In the genomic region with DNA sequence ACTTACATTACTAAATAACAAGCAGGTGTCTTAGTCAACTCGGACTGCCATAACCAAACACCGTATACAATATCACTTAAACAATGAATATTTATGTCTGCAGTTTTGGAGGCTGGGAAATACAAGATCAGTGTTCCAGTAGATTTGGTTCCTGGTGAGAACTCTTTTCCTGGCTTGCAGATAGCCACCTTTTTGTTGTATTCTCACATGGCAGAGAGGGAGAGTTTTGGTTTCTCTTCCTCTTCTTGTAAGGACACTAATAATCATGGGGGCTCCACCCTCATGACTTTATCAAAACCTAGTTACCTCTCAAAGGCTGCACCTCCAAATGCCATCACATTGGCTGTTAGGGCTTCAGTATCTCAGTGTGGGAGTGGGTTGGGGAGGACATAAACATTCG, we compare ENCODE assay signal across 18 cellular contexts.
DNase-seq lines count a peak whose midpoint lies in the region; ATAC-seq and TF ChIP-seq lines count a peak whose summit lies in the region.
"Had no signal": no experiment of that assay in that cellular context is flagged by ENCODE, and none has a peak within 500 bp of the region (broad histone marks: within the 10 kb centered on the region; RNA-seq: fewer than 3 reads in every experiment).

No MANE protein-coding gene starts in this region.

- H3K9me3 ChIP-seq in T-helper 17 cell (ENCODE audit: control insufficient read depth, low read length, poor library complexity, severe bottlenecking) = no peaks in the 10 kb centered on the region
- H3K9me3 ChIP-seq: A549 had no signal

- POLR2A ChIA-PET in activated CD8-positive, alpha-beta T cell treated with anti-CD3 and anti-CD28 coated beads for 36 hours (lab: Charles Lee) = no interaction called here
- POLR2A ChIA-PET in activated CD8-positive, alpha-beta T cell treated with anti-CD3 and anti-CD28 coated beads, Interleukin-2, amount 10 ng/mL, durations not matched to agents 7 days and 5 days (lab: Charles Lee) = interaction anchor here (0.6 kb wide), 1 partner anchor 594 kb away, joined by 3 read pairs; no protein-coding TSS in a partner anchor

- peaks cover 2% of the 10 kb centered on the region for H3K36me3 Mint-ChIP-seq in activated CD8-positive, alpha-beta T cell treated with anti-CD3 and anti-CD28 coated beads for 36 hours (ENCODE audit: low read depth)
- H3K36me3 Mint-ChIP-seq in activated CD8-positive, alpha-beta T cell treated with anti-CD3 and anti-CD28 coated beads, Interleukin-2, amount 10 ng/mL, durations not matched to agents 7 days and 5 days (ENCODE audit: low read depth) = peaks cover 3% of the 10 kb centered on the region
- no peaks in the 10 kb centered on the region for H3K36me3 Mint-ChIP-seq in T-helper 17 cell (ENCODE audit: low read depth)

- peaks cover 4% of the 10 kb centered on the region for H3K9me3 Mint-ChIP-seq in activated CD8-positive, alpha-beta T cell treated with anti-CD3 and anti-CD28 coated beads for 36 hours
- H3K9me3 Mint-ChIP-seq in activated CD8-positive, alpha-beta T cell treated with anti-CD3 and anti-CD28 coated beads, Interleukin-2, amount 10 ng/mL, durations not matched to agents 7 days and 5 days (ENCODE audit: insufficient read depth) = no peaks in the 10 kb centered on the region

- H3K27me3 Mint-ChIP-seq in activated CD8-positive, alpha-beta T cell treated with anti-CD3 and anti-CD28 coated beads for 36 hours = no peaks in the 10 kb centered on the region
- H3K27me3 Mint-ChIP-seq in activated CD8-positive, alpha-beta T cell treated with anti-CD3 and anti-CD28 coated beads, Interleukin-2, amount 10 ng/mL, durations not matched to agents 7 days and 5 days (ENCODE audit: low read depth) = no peaks in the 10 kb centered on the region
- no peaks in the 10 kb centered on the region for H3K27me3 Mint-ChIP-seq in T-helper 17 cell

- TF ChIP-seq CTCF in activated CD8-positive, alpha-beta T cell treated with anti-CD3 and anti-CD28 coated beads for 36 hours (IDR thresholded peaks at IDR 0.05) = no peak
- no peak for TF ChIP-seq CTCF in coronary artery (IDR thresholded peaks at IDR 0.05)

- peaks cover 25% of the 10 kb centered on the region for H3K4me1 Mint-ChIP-seq in activated CD8-positive, alpha-beta T cell treated with anti-CD3 and anti-CD28 coated beads for 36 hours (ENCODE audit: low read depth)
- H3K4me1 Mint-ChIP-seq in activated CD8-positive, alpha-beta T cell treated with anti-CD3 and anti-CD28 coated beads, Interleukin-2, amount 10 ng/mL, durations not matched to agents 7 days and 5 days (ENCODE audit: low read depth) = no peaks in the 10 kb centered on the region
- peaks cover 16% of the 10 kb centered on the region for H3K4me1 Mint-ChIP-seq in T-helper 17 cell

- H3K4me3 Mint-ChIP-seq in activated CD8-positive, alpha-beta T cell treated with anti-CD3 and anti-CD28 coated beads for 36 hours = peak overlapping the region; percentile 19
- no peak overlapping the region for H3K4me3 Mint-ChIP-seq in activated CD8-positive, alpha-beta T cell treated with anti-CD3 and anti-CD28 coated beads, Interleukin-2, amount 10 ng/mL, durations not matched to agents 7 days and 5 days
- H3K4me3 Mint-ChIP-seq in T-helper 17 cell = peak overlapping the region; percentile 9
- H3K4me3 Mint-ChIP-seq: H9 had no signal

- H3K27ac ChIP-seq in coronary artery = no peak overlapping the region
- H3K27ac ChIP-seq: A549, KMS-11 had no signal

- intact Hi-C loops in activated CD8-positive, alpha-beta T cell treated with anti-CD3 and anti-CD28 coated beads for 36 hours (cut with micrococcal nuclease) = no loop called here

- CTCF ChIA-PET in activated CD8-positive, alpha-beta T cell treated with anti-CD3 and anti-CD28 coated beads for 36 hours (lab: Charles Lee) = no interaction called here
- CTCF ChIA-PET in activated CD8-positive, alpha-beta T cell treated with anti-CD3 and anti-CD28 coated beads, Interleukin-2, amount 10 ng/mL, durations not matched to agents 7 days and 5 days (lab: Charles Lee) = no interaction called here

- no peak overlapping the region for H3K4me3 ChIP-seq in coronary artery
- H3K4me3 ChIP-seq: A549 had no signal

- no peak for DNase-seq in activated CD8-positive, alpha-beta T cell treated with anti-CD3 and anti-CD28 coated beads for 36 hours
- DNase-seq in activated CD8-positive, alpha-beta T cell treated with anti-CD3 and anti-CD28 coated beads, Interleukin-2, amount 10 ng/mL, durations not matched to agents 7 days and 5 days = no peak
- DNase-seq in T-helper 17 cell (no peak), NCI-H2081 (lab: John Stamatoyannopoulos, UW) (no peak), coronary artery (ENCODE audit: low spot score) (no peak), NCI-H1105 (lab: John Stamatoyannopoulos, UW) (no peak), SIG-M5 treated with dmso at 0.1 percent for 504 hours (lab: John Stamatoyannopoulos, UW; ENCODE audit: unreplicated experiment) (no peak)
- DNase-seq: GF-D8, H9, NCI-H1092, NCI-H1694 treated with DMSO at 0.1 percent for 48 hours, NCI-H446, Right ventricle myocardium superior had no signal

- H3K27ac Mint-ChIP-seq in activated CD8-positive, alpha-beta T cell treated with anti-CD3 and anti-CD28 coated beads for 36 hours = peak overlapping the region; percentile 16
- H3K27ac Mint-ChIP-seq in activated CD8-positive, alpha-beta T cell treated with anti-CD3 and anti-CD28 coated beads, Interleukin-2, amount 10 ng/mL, durations not matched to agents 7 days and 5 days = no peak overlapping the region
- H3K27ac Mint-ChIP-seq in T-helper 17 cell = peak overlapping the region; percentile 16

- no peak for ATAC-seq in activated CD8-positive, alpha-beta T cell treated with anti-CD3 and anti-CD28 coated beads for 36 hours
- no peak for ATAC-seq in activated CD8-positive, alpha-beta T cell treated with anti-CD3 and anti-CD28 coated beads, Interleukin-2, amount 10 ng/mL, durations not matched to agents 7 days and 5 days
- ATAC-seq in GM18868 (IDR thresholded peaks at IDR 0.05; ENCODE audit: unreplicated experiment) (peak; percentile 64), T-helper 17 cell (no peak)
- ATAC-seq: A549, HepG2, Panc1 had no signal
